Comparison of ENCODE assay signal across 1 cellular context in the genomic region with DNA sequence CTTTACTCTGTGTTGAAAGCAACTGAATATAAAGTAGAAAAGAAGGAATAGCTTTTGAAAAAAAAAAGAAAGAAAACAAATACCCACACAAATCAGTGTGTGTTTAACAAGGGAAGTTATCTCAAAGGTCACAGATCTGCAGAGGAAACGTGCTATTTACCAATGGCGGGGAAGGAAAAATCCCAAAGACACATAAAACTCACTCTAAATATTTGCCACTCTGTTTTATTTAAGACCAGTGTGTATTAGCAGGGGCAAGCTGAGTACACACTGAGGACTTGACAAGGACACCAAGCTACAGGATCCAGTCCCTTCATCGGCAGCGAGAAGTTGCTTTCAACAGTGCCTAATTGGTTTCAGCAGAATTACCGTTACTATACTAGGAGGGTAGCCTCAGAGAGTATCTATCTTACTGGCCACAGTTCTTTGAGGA.
TF ChIP-seq lines count a peak whose summit lies in the region.

No MANE protein-coding gene starts in this region.

TF ChIP-seq in HepG2, 621 proteins besides CTCF, POLR2A, EP300 and RAD21 (continued from another document and continues in another):
- TF ChIP-seq ZNF142 (CRISPR knock-in tag; IDR thresholded peaks at IDR 0.05) (no peak), NR2C2 (CRISPR knock-in tag; IDR thresholded peaks at IDR 0.05; ENCODE audit: borderline replicate concordance) (peak; percentile 59; the same call in 1 of the 2 replicates), ZNF652 (CRISPR knock-in tag; IDR thresholded peaks at IDR 0.05; ENCODE audit: borderline replicate concordance, low read depth) (peak; percentile 56; the same call in 1 of the 2 replicates), CAMTA2 (CRISPR knock-in tag; IDR thresholded peaks at IDR 0.05; ENCODE audit: borderline replicate concordance) (no peak), IKZF5 (CRISPR knock-in tag; IDR thresholded peaks at IDR 0.05) (peak; percentile 90), KMT2A (CRISPR knock-in tag; IDR thresholded peaks at IDR 0.05) (0 out of 2 replicates have a peak, but pooled peaks have one; percentile 56), PCBP1 (IDR thresholded peaks at IDR 0.05; ENCODE audit: borderline replicate concordance, low read depth, low read length) (no peak), THAP8 (CRISPR knock-in tag; IDR thresholded peaks at IDR 0.05; ENCODE audit: borderline replicate concordance) (no peak), ZNF446 (CRISPR knock-in tag; IDR thresholded peaks at IDR 0.05) (no peak), HMGXB4 (CRISPR knock-in tag; IDR thresholded peaks at IDR 0.05; ENCODE audit: borderline replicate concordance in 1 of 2, low read depth in 1 of 2) (peak in 1 of 2 experiments; percentile 56; a peak in 2 of 4 replicates), ZNF816 (CRISPR knock-in tag; IDR thresholded peaks at IDR 0.05; ENCODE audit: borderline replicate concordance) (peak; percentile 79; the same call in 1 of the 2 replicates), TBX3 (IDR thresholded peaks at IDR 0.05; ENCODE audit: borderline replicate concordance) (peak; percentile 96), PHF20 (CRISPR knock-in tag; IDR thresholded peaks at IDR 0.05) (no peak), HDAC6 (IDR thresholded peaks at IDR 0.05; ENCODE audit: low read depth, low read length) (no peak), ZBTB2 (CRISPR knock-in tag; IDR thresholded peaks at IDR 0.05; ENCODE audit: low read depth) (no peak)
- TF ChIP-seq, protein P1, sequence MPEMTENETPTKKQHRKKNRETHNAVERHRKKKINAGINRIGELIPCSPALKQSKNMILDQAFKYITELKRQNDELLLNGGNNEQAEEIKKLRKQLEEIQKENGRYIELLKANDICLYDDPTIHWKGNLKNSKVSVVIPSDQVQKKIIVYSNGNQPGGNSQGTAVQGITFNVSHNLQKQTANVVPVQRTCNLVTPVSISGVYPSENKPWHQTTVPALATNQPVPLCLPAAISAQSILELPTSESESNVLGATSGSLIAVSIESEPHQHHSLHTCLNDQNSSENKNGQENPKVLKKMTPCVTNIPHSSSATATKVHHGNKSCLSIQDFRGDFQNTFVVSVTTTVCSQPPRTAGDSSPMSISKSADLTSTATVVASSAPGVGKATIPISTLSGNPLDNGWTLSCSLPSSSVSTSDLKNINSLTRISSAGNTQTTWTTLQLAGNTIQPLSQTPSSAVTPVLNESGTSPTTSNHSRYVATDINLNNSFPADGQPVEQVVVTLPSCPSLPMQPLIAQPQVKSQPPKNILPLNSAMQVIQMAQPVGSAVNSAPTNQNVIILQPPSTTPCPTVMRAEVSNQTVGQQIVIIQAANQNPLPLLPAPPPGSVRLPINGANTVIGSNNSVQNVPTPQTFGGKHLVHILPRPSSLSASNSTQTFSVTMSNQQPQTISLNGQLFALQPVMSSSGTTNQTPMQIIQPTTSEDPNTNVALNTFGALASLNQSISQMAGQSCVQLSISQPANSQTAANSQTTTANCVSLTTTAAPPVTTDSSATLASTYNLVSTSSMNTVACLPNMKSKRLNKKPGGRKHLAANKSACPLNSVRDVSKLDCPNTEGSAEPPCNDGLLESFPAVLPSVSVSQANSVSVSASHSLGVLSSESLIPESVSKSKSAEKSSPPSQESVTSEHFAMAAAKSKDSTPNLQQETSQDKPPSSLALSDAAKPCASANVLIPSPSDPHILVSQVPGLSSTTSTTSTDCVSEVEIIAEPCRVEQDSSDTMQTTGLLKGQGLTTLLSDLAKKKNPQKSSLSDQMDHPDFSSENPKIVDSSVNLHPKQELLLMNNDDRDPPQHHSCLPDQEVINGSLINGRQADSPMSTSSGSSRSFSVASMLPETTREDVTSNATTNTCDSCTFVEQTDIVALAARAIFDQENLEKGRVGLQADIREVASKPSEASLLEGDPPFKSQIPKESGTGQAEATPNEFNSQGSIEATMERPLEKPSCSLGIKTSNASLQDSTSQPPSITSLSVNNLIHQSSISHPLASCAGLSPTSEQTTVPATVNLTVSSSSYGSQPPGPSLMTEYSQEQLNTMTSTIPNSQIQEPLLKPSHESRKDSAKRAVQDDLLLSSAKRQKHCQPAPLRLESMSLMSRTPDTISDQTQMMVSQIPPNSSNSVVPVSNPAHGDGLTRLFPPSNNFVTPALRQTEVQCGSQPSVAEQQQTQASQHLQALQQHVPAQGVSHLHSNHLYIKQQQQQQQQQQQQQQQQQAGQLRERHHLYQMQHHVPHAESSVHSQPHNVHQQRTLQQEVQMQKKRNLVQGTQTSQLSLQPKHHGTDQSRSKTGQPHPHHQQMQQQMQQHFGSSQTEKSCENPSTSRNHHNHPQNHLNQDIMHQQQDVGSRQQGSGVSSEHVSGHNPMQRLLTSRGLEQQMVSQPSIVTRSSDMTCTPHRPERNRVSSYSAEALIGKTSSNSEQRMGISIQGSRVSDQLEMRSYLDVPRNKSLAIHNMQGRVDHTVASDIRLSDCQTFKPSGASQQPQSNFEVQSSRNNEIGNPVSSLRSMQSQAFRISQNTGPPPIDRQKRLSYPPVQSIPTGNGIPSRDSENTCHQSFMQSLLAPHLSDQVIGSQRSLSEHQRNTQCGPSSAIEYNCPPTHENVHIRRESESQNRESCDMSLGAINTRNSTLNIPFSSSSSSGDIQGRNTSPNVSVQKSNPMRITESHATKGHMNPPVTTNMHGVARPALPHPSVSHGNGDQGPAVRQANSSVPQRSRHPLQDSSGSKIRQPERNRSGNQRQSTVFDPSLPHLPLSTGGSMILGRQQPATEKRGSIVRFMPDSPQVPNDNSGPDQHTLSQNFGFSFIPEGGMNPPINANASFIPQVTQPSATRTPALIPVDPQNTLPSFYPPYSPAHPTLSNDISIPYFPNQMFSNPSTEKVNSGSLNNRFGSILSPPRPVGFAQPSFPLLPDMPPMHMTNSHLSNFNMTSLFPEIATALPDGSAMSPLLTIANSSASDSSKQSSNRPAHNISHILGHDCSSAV (CRISPR knock-in tag; IDR thresholded peaks at IDR 0.05; ENCODE audit: borderline replicate concordance) = no peak
- TF ChIP-seq, protein P2, sequence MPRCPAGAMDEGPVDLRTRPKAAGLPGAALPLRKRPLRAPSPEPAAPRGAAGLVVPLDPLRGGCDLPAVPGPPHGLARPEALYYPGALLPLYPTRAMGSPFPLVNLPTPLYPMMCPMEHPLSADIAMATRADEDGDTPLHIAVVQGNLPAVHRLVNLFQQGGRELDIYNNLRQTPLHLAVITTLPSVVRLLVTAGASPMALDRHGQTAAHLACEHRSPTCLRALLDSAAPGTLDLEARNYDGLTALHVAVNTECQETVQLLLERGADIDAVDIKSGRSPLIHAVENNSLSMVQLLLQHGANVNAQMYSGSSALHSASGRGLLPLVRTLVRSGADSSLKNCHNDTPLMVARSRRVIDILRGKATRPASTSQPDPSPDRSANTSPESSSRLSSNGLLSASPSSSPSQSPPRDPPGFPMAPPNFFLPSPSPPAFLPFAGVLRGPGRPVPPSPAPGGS (CRISPR knock-in tag; IDR thresholded peaks at IDR 0.05) = no peak
- TF ChIP-seq, protein P3, sequence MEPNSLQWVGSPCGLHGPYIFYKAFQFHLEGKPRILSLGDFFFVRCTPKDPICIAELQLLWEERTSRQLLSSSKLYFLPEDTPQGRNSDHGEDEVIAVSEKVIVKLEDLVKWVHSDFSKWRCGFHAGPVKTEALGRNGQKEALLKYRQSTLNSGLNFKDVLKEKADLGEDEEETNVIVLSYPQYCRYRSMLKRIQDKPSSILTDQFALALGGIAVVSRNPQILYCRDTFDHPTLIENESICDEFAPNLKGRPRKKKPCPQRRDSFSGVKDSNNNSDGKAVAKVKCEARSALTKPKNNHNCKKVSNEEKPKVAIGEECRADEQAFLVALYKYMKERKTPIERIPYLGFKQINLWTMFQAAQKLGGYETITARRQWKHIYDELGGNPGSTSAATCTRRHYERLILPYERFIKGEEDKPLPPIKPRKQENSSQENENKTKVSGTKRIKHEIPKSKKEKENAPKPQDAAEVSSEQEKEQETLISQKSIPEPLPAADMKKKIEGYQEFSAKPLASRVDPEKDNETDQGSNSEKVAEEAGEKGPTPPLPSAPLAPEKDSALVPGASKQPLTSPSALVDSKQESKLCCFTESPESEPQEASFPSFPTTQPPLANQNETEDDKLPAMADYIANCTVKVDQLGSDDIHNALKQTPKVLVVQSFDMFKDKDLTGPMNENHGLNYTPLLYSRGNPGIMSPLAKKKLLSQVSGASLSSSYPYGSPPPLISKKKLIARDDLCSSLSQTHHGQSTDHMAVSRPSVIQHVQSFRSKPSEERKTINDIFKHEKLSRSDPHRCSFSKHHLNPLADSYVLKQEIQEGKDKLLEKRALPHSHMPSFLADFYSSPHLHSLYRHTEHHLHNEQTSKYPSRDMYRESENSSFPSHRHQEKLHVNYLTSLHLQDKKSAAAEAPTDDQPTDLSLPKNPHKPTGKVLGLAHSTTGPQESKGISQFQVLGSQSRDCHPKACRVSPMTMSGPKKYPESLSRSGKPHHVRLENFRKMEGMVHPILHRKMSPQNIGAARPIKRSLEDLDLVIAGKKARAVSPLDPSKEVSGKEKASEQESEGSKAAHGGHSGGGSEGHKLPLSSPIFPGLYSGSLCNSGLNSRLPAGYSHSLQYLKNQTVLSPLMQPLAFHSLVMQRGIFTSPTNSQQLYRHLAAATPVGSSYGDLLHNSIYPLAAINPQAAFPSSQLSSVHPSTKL (CRISPR knock-in tag; IDR thresholded peaks at IDR 0.05) = peak; percentile 100
